8 cellular contexts compared by ENCODE assay signal in genomic region chr12:124588689-124589318, GRCh38. TPM values are rescaled to one million over a fixed set of nuclear protein-coding genes. Genes with fewer than 3 reads are reported as not detected.
A peak's percentile ranks its signal among the peaks of the same experiment; 100 is the strongest.
DNase-seq lines count a peak whose midpoint lies in the region; ATAC-seq and TF ChIP-seq lines count a peak whose summit lies in the region.

No MANE protein-coding gene starts in this region.

- no peaks in the 10 kb centered on the region for H3K9me3 ChIP-seq in ascending aorta

- peak overlapping the region in 1 of 2 donors; percentile 15 for H3K27ac ChIP-seq in ascending aorta

- TF ChIP-seq CTCF in HFF-Myc (IDR thresholded peaks at IDR 0.05; ENCODE audit: low read depth, low read length, missing control alignments) = no peak
- no peak for TF ChIP-seq CTCF in foreskin fibroblast (IDR thresholded peaks at IDR 0.05; ENCODE audit: low read depth, low read length)
- no peak for TF ChIP-seq CTCF in ascending aorta (IDR thresholded peaks at IDR 0.05)

- no peaks in the 10 kb centered on the region for H3K36me3 ChIP-seq in ascending aorta

- no peaks in the 10 kb centered on the region for H3K27me3 ChIP-seq in ascending aorta

- ATAC-seq in GM21528 (IDR thresholded peaks at IDR 0.05; ENCODE audit: low FRiP score, unreplicated experiment) (no peak), HG03432 (IDR thresholded peaks at IDR 0.05; ENCODE audit: unreplicated experiment) (no peak)

- DNase-seq in HFF-Myc (ENCODE audit: extremely low read depth, low read depth) (peak; percentile 54), T-helper 9 cell (peak; percentile 11), foreskin fibroblast (peak; percentile 71 to 85), middle frontal gyrus (ENCODE audit: extremely low spot score, low spot score) (no peak), ascending aorta (ENCODE audit: low spot score in 2 of 2) (no peak)
- peak; percentile 43 for DNase-seq in stimulated activated CD4-positive, alpha-beta T cell treated with anti-CD3 and anti-CD28 coated beads, Interleukin-4, amount 100 ng/mL, for 24 hours

- H3K4me3 ChIP-seq in HFF-Myc (replicated peaks; ENCODE audit: low read depth, low read length) (no peak overlapping the region), foreskin fibroblast (ENCODE audit: low read depth in 1 of 2, low read length in 2 of 2) (peak overlapping the region; percentile 6 to 10), ascending aorta (no peak overlapping the region)

- intact Hi-C loops in ascending aorta (cut with DNase I) = no loop called here

- H3K4me1 ChIP-seq in ascending aorta = no peaks in the 10 kb centered on the region

RNA-seq across cellular contexts. Expression of gene NCOR2, which starts 21.4 kb away (rescaled TPM):
- total RNA-seq in ascending aorta = 134 TPM

Comparison
In these comparisons a context has a peak if more than half of its experiments do, and no peak if none do; other contexts are left out.
1. DNase-seq: peak in HFF-Myc (single experiment), T-helper 9 cell (single experiment), foreskin fibroblast (2 of 2) and stimulated activated CD4-positive, alpha-beta T cell treated with anti-CD3 and anti-CD28 coated beads, Interleukin-4, amount 100 ng/mL, for 24 hours (single experiment); none in middle frontal gyrus (single experiment) and ascending aorta (0 of 2).
2. H3K4me3 ChIP-seq: peak in foreskin fibroblast (2 of 2); none in HFF-Myc (single experiment) and ascending aorta (0 of 2).